In genomic region chr2:101120124-101120996, GRCh38 we compare ENCODE assay signal across 1 cellular context.
TF ChIP-seq lines count a peak whose summit lies in the region.

No MANE protein-coding gene starts in this region.

TF ChIP-seq in HepG2, 621 proteins besides CTCF, POLR2A, EP300 and RAD21 (continued from another document):
- TF ChIP-seq ZBTB49 (CRISPR knock-in tag; IDR thresholded peaks at IDR 0.05; ENCODE audit: borderline replicate concordance): no peak
- TF ChIP-seq, protein P1, sequence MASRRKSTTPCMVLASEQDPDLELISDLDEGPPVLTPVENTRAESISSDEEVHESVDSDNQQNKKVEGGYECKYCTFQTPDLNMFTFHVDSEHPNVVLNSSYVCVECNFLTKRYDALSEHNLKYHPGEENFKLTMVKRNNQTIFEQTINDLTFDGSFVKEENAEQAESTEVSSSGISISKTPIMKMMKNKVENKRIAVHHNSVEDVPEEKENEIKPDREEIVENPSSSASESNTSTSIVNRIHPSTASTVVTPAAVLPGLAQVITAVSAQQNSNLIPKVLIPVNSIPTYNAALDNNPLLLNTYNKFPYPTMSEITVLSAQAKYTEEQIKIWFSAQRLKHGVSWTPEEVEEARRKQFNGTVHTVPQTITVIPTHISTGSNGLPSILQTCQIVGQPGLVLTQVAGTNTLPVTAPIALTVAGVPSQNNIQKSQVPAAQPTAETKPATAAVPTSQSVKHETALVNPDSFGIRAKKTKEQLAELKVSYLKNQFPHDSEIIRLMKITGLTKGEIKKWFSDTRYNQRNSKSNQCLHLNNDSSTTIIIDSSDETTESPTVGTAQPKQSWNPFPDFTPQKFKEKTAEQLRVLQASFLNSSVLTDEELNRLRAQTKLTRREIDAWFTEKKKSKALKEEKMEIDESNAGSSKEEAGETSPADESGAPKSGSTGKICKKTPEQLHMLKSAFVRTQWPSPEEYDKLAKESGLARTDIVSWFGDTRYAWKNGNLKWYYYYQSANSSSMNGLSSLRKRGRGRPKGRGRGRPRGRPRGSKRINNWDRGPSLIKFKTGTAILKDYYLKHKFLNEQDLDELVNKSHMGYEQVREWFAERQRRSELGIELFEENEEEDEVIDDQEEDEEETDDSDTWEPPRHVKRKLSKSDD (CRISPR knock-in tag; IDR thresholded peaks at IDR 0.05; ENCODE audit: low read depth): no peak
TF ChIP-seq in HepG2: peak in this region for 268.
